Comparison of ENCODE assay signal across 17 cellular contexts in genomic region chr2:227508001-227508400, GRCh38. TPM values are rescaled to one million over a fixed set of nuclear protein-coding genes. Genes with fewer than 3 reads are reported as not detected.
DNase-seq lines count a peak whose midpoint lies in the region; ATAC-seq, FAIRE-seq and TF ChIP-seq lines count a peak whose summit lies in the region.
"Had no signal": no experiment of that assay in that cellular context is flagged by ENCODE, and none has a peak within 500 bp of the region (broad histone marks: within the 10 kb centered on the region; RNA-seq: fewer than 3 reads in every experiment).

No MANE protein-coding gene starts in this region.

- H3K27ac ChIP-seq in A549 (no peak overlapping the region), HUES6 (ENCODE audit: low read depth, low read length) (peak overlapping the region; percentile 29), MM.1S (ENCODE audit: low read length) (no peak overlapping the region), testis (no peak overlapping the region)
- H3K27ac ChIP-seq: ascending aorta, foreskin keratinocyte, uterus had no signal

- 40% methylated on average over 2 of the region's 2 CpGs for WGBS in A549 (ENCODE audit: missing lambda C conversion rate)
- 84 to 87% methylated on average over 2 of the region's 2 CpGs for WGBS in testis, 2 donors

- no peaks in the 10 kb centered on the region for H3K27me3 Mint-ChIP-seq in T-cell
- H3K27me3 Mint-ChIP-seq: activated CD4-positive, alpha-beta T cell treated with anti-CD3 and anti-CD28 coated beads, Interleukin-2, amount 10 ng/mL, durations not matched to agents 24 days and 14 days had no signal

- H3K4me1 ChIP-seq in A549 (peaks cover 99% of the 10 kb centered on the region), HUES6 (ENCODE audit: control insufficient read depth, insufficient read depth, low read length) (peaks cover 40% of the 10 kb centered on the region), MM.1S (ENCODE audit: low read length) (peaks cover 7% of the 10 kb centered on the region; the same call in 1 of the 2 replicates), testis (peaks cover 5% of the 10 kb centered on the region)
- H3K4me1 ChIP-seq: uterus had no signal

- no peaks in the 10 kb centered on the region for H3K9me2 ChIP-seq in MM.1S (replicated peaks; ENCODE audit: insufficient read depth, low read length)

- peaks cover 98% of the 10 kb centered on the region for H3K79me2 ChIP-seq in MM.1S (ENCODE audit: low read length)

- no peaks in the 10 kb centered on the region for H3K36me3 Mint-ChIP-seq in T-cell

- no peak overlapping the region for H3K4me3 Mint-ChIP-seq in T-cell
- H3K4me3 Mint-ChIP-seq: activated CD4-positive, alpha-beta T cell treated with anti-CD3 and anti-CD28 coated beads, Interleukin-2, amount 10 ng/mL, durations not matched to agents 24 days and 14 days; activated naive CD4-positive, alpha-beta T cell treated with anti-CD3 and anti-CD28 coated beads for 36 hours had no signal

- TF ChIP-seq POLR2A in A549 (IDR thresholded peaks at IDR 0.05; ENCODE audit: low read length), result no peak
- TF ChIP-seq POLR2A in testis (IDR thresholded peaks at IDR 0.05), result no peak

- TF ChIP-seq RAD21 in A549 (conservative IDR thresholded peaks at IDR 0.05 in 1 of 2, IDR thresholded peaks at IDR 0.05 in 1 of 2), result no peak

- TF ChIP-seq EP300 in A549 (IDR thresholded peaks at IDR 0.05), result no peak

- TF ChIP-seq CTCF in A549 (IDR thresholded peaks at IDR 0.05), result no peak
- TF ChIP-seq CTCF in MM.1S (IDR thresholded peaks at IDR 0.05; ENCODE audit: low read length), result no peak
- no peak for TF ChIP-seq CTCF in testis (IDR thresholded peaks at IDR 0.05)

- H3F3A ChIP-seq in MM.1S (ENCODE audit: insufficient read depth, low read length), result no peaks in the 10 kb centered on the region

- H3K4me2 ChIP-seq in A549 (peak overlapping the region; percentile 40), MM.1S (ENCODE audit: low read depth, low read length) (no peak overlapping the region)

- H3K4me3 ChIP-seq in A549, result no peak overlapping the region
- no peak overlapping the region for H3K4me3 ChIP-seq in HUES6 (ENCODE audit: low read depth, low read length)
- H3K4me3 ChIP-seq in MM.1S (ENCODE audit: low read length), result no peak overlapping the region
- H3K4me3 ChIP-seq in testis, result no peak overlapping the region
- H3K4me3 ChIP-seq: ascending aorta, MG63, uterus had no signal

- H3K27me3 ChIP-seq in HUES6 (ENCODE audit: control insufficient read depth, insufficient read depth, low read length) (no peaks in the 10 kb centered on the region), MM.1S (replicated peaks; ENCODE audit: insufficient read depth, low read length) (no peaks in the 10 kb centered on the region), testis (no peaks in the 10 kb centered on the region)
- H3K27me3 ChIP-seq: ascending aorta, foreskin keratinocyte, MG63, uterus had no signal

- H3K9me3 Mint-ChIP-seq in T-cell, result no peaks in the 10 kb centered on the region
- H3K9me3 Mint-ChIP-seq: activated CD4-positive, alpha-beta T cell treated with anti-CD3 and anti-CD28 coated beads, Interleukin-2, amount 10 ng/mL, durations not matched to agents 24 days and 14 days; activated naive CD4-positive, alpha-beta T cell treated with anti-CD3 and anti-CD28 coated beads for 36 hours had no signal

- peaks cover 91 to 94% (median 94%) of the 10 kb centered on the region in 3 donors for H3K4me1 Mint-ChIP-seq in T-cell

- POLR2A ChIA-PET in A549 (lab: Yijun Ruan, JAX), result no interaction called here
- POLR2A ChIA-PET in T-cell (lab: Charles Lee), result interaction anchor here (0.6 to 0.7 kb wide), 4 partner anchors 10 to 508 kb away, joined by 3 to 5 read pairs (median 4); no protein-coding TSS in a partner anchor

- H2AFZ ChIP-seq in MM.1S (ENCODE audit: low read length), result no peak overlapping the region

- intact Hi-C loops in testis (cut with DNase I; ENCODE audit: low total_unique reads), result no loop called here

- DNase-seq in A549 (ENCODE audit: low read depth in 1 of 2, low spot score in 1 of 2) (no peak), GM18507 (ENCODE audit: extremely low spot score, insufficient read length, low read depth) (no peak), germinal center (ENCODE audit: low spot score) (peak; percentile 14), NOMO-1 (lab: John Stamatoyannopoulos, UW; ENCODE audit: unreplicated experiment in 2 of 2) (no peak), T-cell (no peak), MM.1S (no peak), testis (no peak)
- DNase-seq: activated CD4-positive, alpha-beta T cell treated with anti-CD3 and anti-CD28 coated beads, Interleukin-2, amount 10 ng/mL, durations not matched to agents 24 days and 14 days; activated naive CD4-positive, alpha-beta T cell treated with anti-CD3 and anti-CD28 coated beads for 36 hours; foreskin keratinocyte; MG63; NCI-H1694 treated with DMSO at 0.1 percent for 48 hours; NCI-H446; stimulated activated CD4-positive, alpha-beta T cell treated with anti-CD3 and anti-CD28 coated beads, Interleukin-1b, Interleukin-23, amount 100 ng/mL, for 48 hours; uterus had no signal

- H3K27ac Mint-ChIP-seq in T-cell, result no peak overlapping the region
- H3K27ac Mint-ChIP-seq: activated CD4-positive, alpha-beta T cell treated with anti-CD3 and anti-CD28 coated beads, Interleukin-2, amount 10 ng/mL, durations not matched to agents 24 days and 14 days; activated naive CD4-positive, alpha-beta T cell treated with anti-CD3 and anti-CD28 coated beads for 36 hours had no signal

- no peaks in the 10 kb centered on the region for H3K36me3 ChIP-seq in HUES6 (ENCODE audit: control insufficient read depth, insufficient read depth, low read length)
- no peaks in the 10 kb centered on the region for H3K36me3 ChIP-seq in MM.1S (replicated peaks; ENCODE audit: insufficient read depth, low read length)
- no peaks in the 10 kb centered on the region for H3K36me3 ChIP-seq in testis (ENCODE audit: low read depth, missing control alignments)
- H3K36me3 ChIP-seq: ascending aorta, uterus had no signal

- no peak overlapping the region for H3K9ac ChIP-seq in HUES6 (ENCODE audit: low read length)
- H3K9ac ChIP-seq in MM.1S (ENCODE audit: low read length), result no peak overlapping the region

- no peaks in the 10 kb centered on the region for H3K9me3 ChIP-seq in A549
- H3K9me3 ChIP-seq in HUES6 (ENCODE audit: control insufficient read depth, insufficient read depth, low read depth, low read length), result no peaks in the 10 kb centered on the region
- no peaks in the 10 kb centered on the region for H3K9me3 ChIP-seq in MM.1S (replicated peaks; ENCODE audit: insufficient read depth, low read length)
- no peaks in the 10 kb centered on the region for H3K9me3 ChIP-seq in testis
- H3K9me3 ChIP-seq: ascending aorta, MG63, uterus had no signal

- FAIRE-seq in A549 (lab: Jason Lieb, UNC) (no peak), GM18507 (lab: Jason Lieb, UNC) (peak; percentile 47)

- ATAC-seq in A549 (no peak), T-cell (replicated peaks in 1 of 4) (no peak)
- ATAC-seq: foreskin keratinocyte had no signal

- peaks cover 54% of the 10 kb centered on the region for H4K20me1 ChIP-seq in MM.1S (ENCODE audit: insufficient read depth, low read length)

- CTCF ChIA-PET in A549 (lab: Yijun Ruan, JAX), result interaction anchor here (0.6 kb wide), 2 partner anchors 214 to 258 kb away, joined by 3 read pairs; no protein-coding TSS in a partner anchor
- CTCF ChIA-PET in T-cell (lab: Charles Lee), result interaction anchor here (0.6 to 1.7 kb wide), 4 partner anchors 9 to 1161 kb away, joined by 3 to 4 read pairs (median 3); no protein-coding TSS in a partner anchor

TF ChIP-seq in A549, 52 proteins besides CTCF, POLR2A, EP300 and RAD21:
- no peak for TF ChIP-seq CBX2 (IDR thresholded peaks at IDR 0.05; ENCODE audit: borderline replicate concordance, low read depth)
- TF ChIP-seq POLR2AphosphoS2 (conservative IDR thresholded peaks at IDR 0.05; ENCODE audit: low read length), result no peak

RNA-seq across cellular contexts. Expression of gene AGFG1, which starts 36.0 kb away (rescaled TPM):
- polyA plus RNA-seq in A549 (2011; rRNA removed) (384 and 415 TPM in 2 replicates), A549 (2017; fragmentation: RNase III; extraction: RNeasy Plus Mini Kit Qiagen cat#74134 plus additional on column Dnase treatment) (96.9 to 104 TPM (median 100 TPM) in 3 replicates), testis (ENCODE audit: insufficient read depth, low read depth, low replicate concordance) (192 TPM)
- 107 and 152 TPM in 2 replicates for polyA plus RNA-seq in A549 (2012; cell fraction: cytosol; rRNA removed)
- 116 and 183 TPM in 2 replicates for polyA plus RNA-seq in A549 (2012; cell fraction: nucleus; rRNA removed)
- polyA minus RNA-seq in A549 (2011; rRNA and poly(A)+ RNA removed), result 677 and 730 TPM in 2 replicates
- total RNA-seq in T-cell (10 to 100 TPM; 48.6 to 61.4 (median 53.1) TPM), testis (100 to 1,000 TPM; 126 to 135 TPM)
